ENCODE assay signal across 18 cellular contexts in genomic region chr12:42804928-42805327, GRCh38.
DNase-seq lines count a peak whose midpoint lies in the region; ATAC-seq, FAIRE-seq and TF ChIP-seq lines count a peak whose summit lies in the region.
"Had no signal": no experiment of that assay in that cellular context is flagged by ENCODE, and none has a peak within 500 bp of the region (broad histone marks: within the 10 kb centered on the region; RNA-seq: fewer than 3 reads in every experiment).

No MANE protein-coding gene starts in this region.

- H3K79me2 ChIP-seq in keratinocyte (ENCODE audit: control insufficient read depth, insufficient read depth, low read length): no peaks in the 10 kb centered on the region

- H3K27me3 Mint-ChIP-seq in WTC11 (ENCODE audit: low read depth): peaks cover 9% of the 10 kb centered on the region
- no peaks in the 10 kb centered on the region for H3K27me3 Mint-ChIP-seq in natural killer cell treated with Interleukin-12 subunit alpha and Interleukin-12 subunit beta and Interleukin-15 and Interleukin-18, amount 100 ng/mL, for 72 hours

- peak; percentile 83 for ATAC-seq in WTC11
- ATAC-seq in natural killer cell treated with Interleukin-12 subunit alpha and Interleukin-12 subunit beta and Interleukin-15 and Interleukin-18, amount 100 ng/mL, for 72 hours: no peak

- no peaks in the 10 kb centered on the region for H3K4me1 ChIP-seq in keratinocyte (ENCODE audit: control insufficient read depth, extremely low read depth, insufficient read depth, low read length)

- no peaks in the 10 kb centered on the region for H3K9me1 ChIP-seq in keratinocyte (ENCODE audit: control insufficient read depth, extremely low read depth, insufficient read depth, low read length)

- H2AFZ ChIP-seq in keratinocyte (ENCODE audit: control insufficient read depth, low read length): no peak overlapping the region

- DNase-seq in GM10266 (ENCODE audit: extremely low spot score) (no peak), HPDE6-E6E7 (ENCODE audit: extremely low spot score) (peak; percentile 5), WTC11 (ENCODE audit: low spot score) (no peak), keratinocyte (ENCODE audit: low read depth, low spot score) (no peak), GM19239 (ENCODE audit: insufficient read length, low spot score) (no peak), NCI-H226 (no peak)
- no peak for DNase-seq in natural killer cell treated with Interleukin-12 subunit alpha and Interleukin-12 subunit beta and Interleukin-15 and Interleukin-18, amount 100 ng/mL, for 72 hours (ENCODE audit: low spot score)
- DNase-seq: Caco-2, DND-41, GF-D8, NCI-H1105, NCI-H187 treated with DMSO at 0.1 percent for 48 hours, NCI-H446 treated with DMSO at 0.1 percent for 48 hours, NCI-H82, SIG-M5 had no signal

- H3K4me3 Mint-ChIP-seq in WTC11: no peak overlapping the region
- H3K4me3 Mint-ChIP-seq in natural killer cell treated with Interleukin-12 subunit alpha and Interleukin-12 subunit beta and Interleukin-15 and Interleukin-18, amount 100 ng/mL, for 72 hours: no peak overlapping the region
- H3K4me3 Mint-ChIP-seq: CD14-positive monocyte had no signal

- CTCF ChIA-PET in WTC11 (lab: Charles Lee): interaction anchor here (0.8 kb wide), 1 partner anchor 534 kb away, joined by 3 read pairs; no protein-coding TSS in a partner anchor

- POLR2A ChIA-PET in WTC11 (lab: Charles Lee): no interaction called here

- H4K20me1 ChIP-seq in keratinocyte (ENCODE audit: control insufficient read depth, extremely low read depth, insufficient read depth, low read length): no peaks in the 10 kb centered on the region

- peak; percentile 46 for FAIRE-seq in keratinocyte (lab: Jason Lieb, UNC)
- FAIRE-seq in GM19239 (lab: Jason Lieb, UNC): no peak
- FAIRE-seq: H54, RCC 7860 had no signal

- peaks cover 54% of the 10 kb centered on the region for H3K4me1 Mint-ChIP-seq in WTC11
- H3K4me1 Mint-ChIP-seq in natural killer cell treated with Interleukin-12 subunit alpha and Interleukin-12 subunit beta and Interleukin-15 and Interleukin-18, amount 100 ng/mL, for 72 hours (ENCODE audit: low read depth in 2 of 2): no peaks in the 10 kb centered on the region
- H3K4me1 Mint-ChIP-seq: CD14-positive monocyte had no signal

- no peaks in the 10 kb centered on the region for H3K36me3 ChIP-seq in keratinocyte (ENCODE audit: control insufficient read depth in 2 of 2, extremely low read depth in 1 of 2, insufficient read depth in 2 of 2, low read length in 2 of 2)

- no peaks in the 10 kb centered on the region for H3K9me3 ChIP-seq in keratinocyte (ENCODE audit: control insufficient read depth, low read depth, low read length)
- H3K9me3 ChIP-seq: Caco-2 had no signal

- H3K4me2 ChIP-seq in keratinocyte (ENCODE audit: control insufficient read depth, extremely low read depth, insufficient read depth, low read depth, low read length): no peak overlapping the region

- H3K9ac ChIP-seq in keratinocyte (ENCODE audit: control insufficient read depth, extremely low read depth, insufficient read depth, low read length): no peak overlapping the region

- H3K27me3 ChIP-seq in keratinocyte (ENCODE audit: control insufficient read depth, extremely low read depth, insufficient read depth, low read length): no peaks in the 10 kb centered on the region

- H3K9me3 Mint-ChIP-seq in WTC11: peaks cover 27% of the 10 kb centered on the region
- H3K9me3 Mint-ChIP-seq in natural killer cell treated with Interleukin-12 subunit alpha and Interleukin-12 subunit beta and Interleukin-15 and Interleukin-18, amount 100 ng/mL, for 72 hours: no peaks in the 10 kb centered on the region

- TF ChIP-seq CTCF in GM10266 (IDR thresholded peaks at IDR 0.05; ENCODE audit: control insufficient read depth, insufficient read depth, low read depth, missing control alignments): peak; percentile 3
- TF ChIP-seq CTCF in WTC11 (IDR thresholded peaks at IDR 0.05): no peak
- peak in 2 of 3 experiments; percentile 45 to 49 for TF ChIP-seq CTCF in keratinocyte (optimal IDR thresholded peaks at IDR 0.05 in 1 of 3, IDR thresholded peaks at IDR 0.05 in 1 of 3, conservative IDR thresholded peaks at IDR 0.05 in 1 of 3; ENCODE audit: extremely low read depth in 1 of 3, insufficient read depth in 2 of 3, low read length in 3 of 3)

- H3K4me3 ChIP-seq in keratinocyte (ENCODE audit: control insufficient read depth in 2 of 3, extremely low read depth in 1 of 3, insufficient read depth in 2 of 3, low read depth in 1 of 3, low read length in 3 of 3): no peak overlapping the region

- no peak overlapping the region for H3K27ac Mint-ChIP-seq in WTC11
- no peak overlapping the region for H3K27ac Mint-ChIP-seq in natural killer cell treated with Interleukin-12 subunit alpha and Interleukin-12 subunit beta and Interleukin-15 and Interleukin-18, amount 100 ng/mL, for 72 hours
- H3K27ac Mint-ChIP-seq: CD14-positive monocyte had no signal

- no peak overlapping the region for H3K27ac ChIP-seq in keratinocyte (ENCODE audit: control insufficient read depth, insufficient read depth, low read length)

- H3K36me3 Mint-ChIP-seq in WTC11: no peaks in the 10 kb centered on the region
- H3K36me3 Mint-ChIP-seq in natural killer cell treated with Interleukin-12 subunit alpha and Interleukin-12 subunit beta and Interleukin-15 and Interleukin-18, amount 100 ng/mL, for 72 hours: no peaks in the 10 kb centered on the region
- H3K36me3 Mint-ChIP-seq: CD14-positive monocyte had no signal

- dilution Hi-C loops in keratinocyte (cut with MboI; ENCODE audit: extremely low pct_ligation_motif_present, low sequenced_read_pairs): no loop called here

TF ChIP-seq in WTC11, 78 proteins besides CTCF, POLR2A, EP300 and RAD21 (continues in another document):
- TF ChIP-seq ZNF396 (CRISPR knock-in tag; IDR thresholded peaks at IDR 0.05; ENCODE audit: borderline replicate concordance) (no peak), FOXP4 (CRISPR knock-in tag; IDR thresholded peaks at IDR 0.05) (no peak), SP1 (CRISPR knock-in tag; conservative IDR thresholded peaks at IDR 0.05) (no peak), ZNF219 (CRISPR knock-in tag; IDR thresholded peaks at IDR 0.05; ENCODE audit: borderline replicate concordance) (no peak), KAT7 (CRISPR knock-in tag; IDR thresholded peaks at IDR 0.05; ENCODE audit: borderline replicate concordance) (no peak), TCF7 (CRISPR knock-in tag; IDR thresholded peaks at IDR 0.05; ENCODE audit: low read depth) (no peak), AR (CRISPR knock-in tag; IDR thresholded peaks at IDR 0.05) (no peak)
